Comparison of ENCODE assay signal across 26 cellular contexts in the genomic region with DNA sequence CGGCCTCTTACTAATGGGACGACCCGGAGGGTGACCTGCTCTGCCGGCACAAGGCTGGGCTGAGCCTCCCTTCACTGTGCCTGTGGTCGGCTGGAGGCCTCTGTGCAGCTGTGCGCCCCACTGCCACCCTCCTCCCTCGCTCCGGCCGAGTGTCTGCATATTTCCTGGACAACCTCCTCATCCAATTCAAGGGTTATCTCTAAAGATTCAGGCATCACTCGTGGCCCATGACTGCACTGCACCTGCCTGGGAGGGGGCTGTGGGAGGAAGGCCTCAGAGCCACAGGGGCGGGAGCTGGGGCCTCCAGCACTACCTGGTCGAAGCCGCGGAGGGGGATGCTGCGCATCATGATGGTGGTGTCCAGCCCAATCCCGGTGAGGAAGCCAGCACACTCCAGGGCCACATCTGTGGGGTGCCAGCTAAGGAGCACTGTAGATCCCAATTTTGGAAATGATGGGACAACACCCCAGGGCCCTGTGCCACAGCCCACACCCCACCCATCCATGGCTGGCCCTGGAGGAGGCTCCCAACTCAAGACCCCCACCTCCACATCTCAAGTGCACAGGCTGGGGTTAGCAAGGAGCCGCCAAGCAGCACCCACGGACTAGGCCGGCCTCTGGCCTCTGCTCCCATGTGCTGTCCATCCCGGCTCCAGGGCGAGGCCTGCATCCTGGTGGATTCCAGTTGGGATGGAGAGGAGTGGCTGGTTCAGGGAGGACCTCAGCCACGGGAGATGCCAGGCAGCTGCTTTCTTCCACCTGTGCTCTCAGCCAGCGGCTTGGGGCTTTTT. TPM values are rescaled to one million over a fixed set of nuclear protein-coding genes. Genes with fewer than 3 reads are reported as not detected.
DNase-seq lines count a peak whose midpoint lies in the region; ATAC-seq and TF ChIP-seq lines count a peak whose summit lies in the region.
"Had no signal": no experiment of that assay in that cellular context is flagged by ENCODE, and none has a peak within 500 bp of the region (broad histone marks: within the 10 kb centered on the region; RNA-seq: fewer than 3 reads in every experiment).

No MANE protein-coding gene starts in this region.

- WGBS in trophoblast cell (ENCODE audit: extremely low coverage, insufficient coverage, insufficient read length): no CpG with 5 or more reads among the region's 23 CpGs

- H3K27me3 ChIP-seq in cardiac muscle cell (no peaks in the 10 kb centered on the region), trophoblast cell (ENCODE audit: insufficient read depth, low read length) (no peaks in the 10 kb centered on the region)
- H3K27me3 ChIP-seq: BLaER1 treated with 17β-estradiol and CSF1 and Interleukin-3, amounts not matched to agents 10 nM and 100 nM had no signal

- H4K8ac ChIP-seq in trophoblast cell (ENCODE audit: low read depth, low read length): no peak overlapping the region

- H2BK120ac ChIP-seq in trophoblast cell (ENCODE audit: insufficient read depth, low read length, poor library complexity): no peak overlapping the region

- no peak overlapping the region for H2BK5ac ChIP-seq in trophoblast cell (ENCODE audit: low read depth, low read length, poor library complexity)

- peak overlapping the region; percentile 27 for H2AK5ac ChIP-seq in trophoblast cell (ENCODE audit: low read length)

- no peaks in the 10 kb centered on the region for H3K9me3 ChIP-seq in cardiac muscle cell (ENCODE audit: low read depth)
- H3K9me3 ChIP-seq in trophoblast cell (ENCODE audit: insufficient read depth, low read depth, low read length): no peaks in the 10 kb centered on the region
- H3K9me3 ChIP-seq: BLaER1 treated with 17β-estradiol and CSF1 and Interleukin-3, amounts not matched to agents 10 nM and 100 nM had no signal

- no peak overlapping the region for H3K4me2 ChIP-seq in trophoblast cell (ENCODE audit: low read length)

- no peak overlapping the region for H4K12ac ChIP-seq in trophoblast cell (ENCODE audit: low read depth, low read length)

- no peak for TF ChIP-seq CTCF in cardiac muscle cell (IDR thresholded peaks at IDR 0.05; ENCODE audit: low read depth, low read length)

- H3K36me3 ChIP-seq in cardiac muscle cell: no peaks in the 10 kb centered on the region
- no peaks in the 10 kb centered on the region for H3K36me3 ChIP-seq in trophoblast cell (ENCODE audit: control insufficient read depth in 1 of 2, insufficient read depth in 2 of 2, low read length in 2 of 2)

- H3K14ac ChIP-seq in trophoblast cell (ENCODE audit: low read length): no peak overlapping the region

- H3K79me2 ChIP-seq in trophoblast cell (ENCODE audit: control insufficient read depth, insufficient read depth, low read length, poor library complexity): peaks cover 4% of the 10 kb centered on the region

- DNase-seq in cardiac muscle cell (ENCODE audit: low read depth in 1 of 2, low spot score in 1 of 2) (no peak), Right ventricle myocardium superior (no peak), NCI-H2171 treated with DMSO at 0.1 percent for 48 hours (lab: John Stamatoyannopoulos, UW) (peak; percentile 46), trophoblast cell (no peak), SIG-M5 treated with dmso at 0.1 percent for 504 hours (lab: John Stamatoyannopoulos, UW; ENCODE audit: unreplicated experiment) (no peak)
- DNase-seq in activated naive CD4-positive, alpha-beta T cell (lab: John Stamatoyannopoulos, UW): no peak
- DNase-seq: ACHN; Calu3; CD8-positive, alpha-beta memory T cell; DMS153; GOT3; HCEC 1CT; IMR-90; Karpas-422; MV-4-11; NCI-H1105 treated with DMSO at 0.1 percent for 48 hours; NCI-H1694; NCI-H2081; NCI-H446; NCI-H526; OCI-M1; SHP77; SW 1271 had no signal

- H2AFZ ChIP-seq in trophoblast cell (ENCODE audit: insufficient read depth, low read length, poor library complexity): no peak overlapping the region

- H3K4me3 ChIP-seq in cardiac muscle cell (no peak overlapping the region), trophoblast cell (ENCODE audit: low read depth, low read length) (no peak overlapping the region)
- H3K4me3 ChIP-seq: BLaER1 treated with 17β-estradiol and CSF1 and Interleukin-3, amounts not matched to agents 10 nM and 100 nM; SK-N-MC had no signal

- no peak overlapping the region for H3K4ac ChIP-seq in trophoblast cell (ENCODE audit: low read depth, low read length)

- H3K9ac ChIP-seq in trophoblast cell (ENCODE audit: low read length): no peak overlapping the region
- H3K9ac ChIP-seq: BLaER1 treated with 17β-estradiol and CSF1 and Interleukin-3, amounts not matched to agents 10 nM and 100 nM had no signal

- no peak for ATAC-seq in Right ventricle myocardium superior (ENCODE audit: poor library complexity)

- H3K79me1 ChIP-seq in trophoblast cell (ENCODE audit: low read length): peaks cover 17% of the 10 kb centered on the region

- no peak overlapping the region for H3K18ac ChIP-seq in trophoblast cell (ENCODE audit: low read length)

- H3K23ac ChIP-seq in trophoblast cell (ENCODE audit: low read length): no peak overlapping the region

- H3K27ac ChIP-seq in cardiac muscle cell (peak overlapping the region; percentile 26), trophoblast cell (ENCODE audit: low read depth, low read length) (no peak overlapping the region)
- H3K27ac ChIP-seq: 22Rv1; BLaER1 treated with 17β-estradiol and CSF1 and Interleukin-3, amounts not matched to agents 10 nM and 100 nM; SK-N-MC had no signal

- H2BK12ac ChIP-seq in trophoblast cell (ENCODE audit: low read length): peak overlapping the region; percentile 38

- H3K4me1 ChIP-seq in cardiac muscle cell (ENCODE audit: low read depth): peaks cover 10% of the 10 kb centered on the region
- peaks cover 5 to 20% of the 10 kb centered on the region in 2 experiments for H3K4me1 ChIP-seq in trophoblast cell (ENCODE audit: control insufficient read depth in 1 of 2, insufficient read depth in 2 of 2, low read length in 2 of 2)

- H4K91ac ChIP-seq in trophoblast cell (ENCODE audit: low read depth, low read length): no peak overlapping the region

- intact Hi-C loops in Right ventricle myocardium superior (cut with DNase I): no loop called here

RNA-seq across cellular contexts. Expression of a gene that starts 43.2 kb away (rescaled TPM):
- total RNA-seq in cardiac muscle cell: 5.3 and 5.5 TPM in 2 replicates
- 3.5 and 9.7 TPM in 2 replicates for polyA plus RNA-seq in cardiac muscle cell
- 2.5 TPM for total RNA-seq in Right ventricle myocardium superior
- 10.4 and 11.5 TPM in 2 replicates for polyA plus RNA-seq in trophoblast cell (2013)

RNA-seq across cellular contexts. Expression of a gene that starts 43.2 kb away (rescaled TPM):
- total RNA-seq in cardiac muscle cell (19.2 and 20.9 TPM in 2 replicates), Right ventricle myocardium superior (6.2 TPM)
- polyA plus RNA-seq in cardiac muscle cell: 11.9 and 15.7 TPM in 2 replicates
- 10.8 and 11.6 TPM in 2 replicates for polyA plus RNA-seq in trophoblast cell (2013)

RNA-seq across cellular contexts. Expression of a gene that starts 43.7 kb away (rescaled TPM):
- total RNA-seq in cardiac muscle cell (41.3 and 51.9 TPM in 2 replicates), Right ventricle myocardium superior (75.3 TPM)
- 33.2 and 35.8 TPM in 2 replicates for polyA plus RNA-seq in cardiac muscle cell
- 16.0 and 18.0 TPM in 2 replicates for polyA plus RNA-seq in trophoblast cell (2013)

RNA-seq across cellular contexts. Expression of a gene that starts 43.7 kb away (rescaled TPM):
- total RNA-seq in cardiac muscle cell (15.6 and 16.1 TPM in 2 replicates), Right ventricle myocardium superior (40.4 TPM)
- 21.2 and 24.2 TPM in 2 replicates for polyA plus RNA-seq in cardiac muscle cell
- 2.2 and 2.6 TPM in 2 replicates for polyA plus RNA-seq in trophoblast cell (2013)
